ENCODE assay signal across 26 cellular contexts in the genomic region with DNA sequence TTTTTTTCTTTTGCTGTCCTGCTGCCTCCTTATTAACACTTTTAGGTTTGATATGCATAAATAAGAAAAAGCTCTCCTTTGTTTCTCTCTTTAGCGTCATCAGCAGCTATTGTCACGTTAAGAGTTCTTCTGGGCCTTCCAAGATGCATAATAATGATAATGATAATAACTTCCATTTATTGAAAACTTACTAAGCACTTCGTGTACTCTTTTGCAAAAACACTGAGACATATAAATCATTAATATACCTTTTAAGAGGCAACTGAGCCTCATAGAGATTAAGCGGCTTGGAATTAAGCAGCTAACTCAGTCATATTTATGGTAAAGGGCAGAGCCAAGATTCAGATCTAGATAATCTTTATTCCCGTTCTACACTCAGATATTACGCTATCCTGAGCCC.
"Had no signal": no experiment of that assay in that cellular context is flagged by ENCODE, and none has a peak within 500 bp of the region (broad histone marks: within the 10 kb centered on the region; RNA-seq: fewer than 3 reads in every experiment).

No MANE protein-coding gene starts in this region.

- H3K9ac ChIP-seq: KMS-11, SK-N-SH had no signal

- H3K27me3 Mint-ChIP-seq: IgD-negative memory B cell, T-cell had no signal

- H3K4me2 ChIP-seq: KMS-11, SK-N-SH had no signal

- H3K4me3 ChIP-seq: K562, SJSA1 had no signal

- H3K9me3 ChIP-seq: SJSA1 had no signal

- H3K4me1 ChIP-seq: SJSA1 had no signal

- FAIRE-seq: K562, RCC 7860 had no signal

- H3K27me3 ChIP-seq: SJSA1 had no signal

- H3K4me1 Mint-ChIP-seq: IgD-negative memory B cell, T-cell had no signal

- H3K36me3 ChIP-seq: SJSA1 had no signal

- H3K27ac ChIP-seq: HL-60, KMS-11, SJSA1 had no signal

- H3K4me3 Mint-ChIP-seq: IgD-negative memory B cell, T-cell had no signal

- H3K27ac Mint-ChIP-seq: IgD-negative memory B cell, T-cell had no signal

- DNase-seq: Kasumi-1, MM.1S, NCI-H1048, NCI-H1105, NCI-H1417, NCI-H146, NCI-H1694 treated with DMSO at 0.1 percent for 48 hours, NCI-H1930, NCI-H2081, NCI-H2107, NCI-H2227 treated with DMSO at 0.1 percent for 48 hours, NCI-H524 treated with DMSO at 0.1 percent for 48 hours, NCI-H69, NCI-H774, Right ventricle myocardium superior, RPMI8226, SIG-M5, SK-N-SH, SW 1271, T-cell had no signal

- H3K36me3 Mint-ChIP-seq: IgD-negative memory B cell, T-cell had no signal
